ENCODE assay signal across 2 cellular contexts in genomic region chr17:65156185-65156834, GRCh38.
TF ChIP-seq lines count a peak whose summit lies in the region.

No MANE protein-coding gene starts in this region.

TF ChIP-seq in WTC11, 78 proteins besides CTCF, POLR2A, EP300 and RAD21 (continued from another document):
- TF ChIP-seq ZNF138 (CRISPR knock-in tag; conservative IDR thresholded peaks at IDR 0.05) = no peak
- no peak for TF ChIP-seq ATF6 (CRISPR knock-in tag; IDR thresholded peaks at IDR 0.05)
- TF ChIP-seq AR (CRISPR knock-in tag; IDR thresholded peaks at IDR 0.05) = no peak
- TF ChIP-seq E2F5 (CRISPR knock-in tag; IDR thresholded peaks at IDR 0.05) = no peak
- no peak for TF ChIP-seq TCF7 (CRISPR knock-in tag; IDR thresholded peaks at IDR 0.05; ENCODE audit: low read depth)
- TF ChIP-seq NFE2L1 (CRISPR knock-in tag; IDR thresholded peaks at IDR 0.05) = no peak
- TF ChIP-seq ZSCAN18 (CRISPR knock-in tag; IDR thresholded peaks at IDR 0.05) = no peak
- TF ChIP-seq MYBL2 (CRISPR knock-in tag; IDR thresholded peaks at IDR 0.05) = no peak
- TF ChIP-seq ZBTB43 (CRISPR knock-in tag; IDR thresholded peaks at IDR 0.05) = no peak
- no peak for TF ChIP-seq ZNF416 (CRISPR knock-in tag; IDR thresholded peaks at IDR 0.05)
- TF ChIP-seq IRF1 (CRISPR knock-in tag; IDR thresholded peaks at IDR 0.05) = no peak
- TF ChIP-seq ZNF219 (CRISPR knock-in tag; IDR thresholded peaks at IDR 0.05; ENCODE audit: borderline replicate concordance) = no peak
- TF ChIP-seq ELF4 (CRISPR knock-in tag; IDR thresholded peaks at IDR 0.05; ENCODE audit: low read depth) = no peak
- TF ChIP-seq SP1 (CRISPR knock-in tag; conservative IDR thresholded peaks at IDR 0.05) = no peak
- TF ChIP-seq ZNF423 (CRISPR knock-in tag; IDR thresholded peaks at IDR 0.05) = no peak

TF ChIP-seq in SK-N-SH, 30 proteins besides CTCF, POLR2A, EP300 and RAD21 (continued from another document):
- TF ChIP-seq RXRA (IDR thresholded peaks at IDR 0.05; ENCODE audit: borderline replicate concordance, low read depth) (no peak), MXI1 (IDR thresholded peaks at IDR 0.05; ENCODE audit: low read depth, low read length) (no peak), PBX3 (IDR thresholded peaks at IDR 0.05) (no peak), SIN3A (IDR thresholded peaks at IDR 0.05; ENCODE audit: borderline replicate concordance, low read depth, low read length) (no peak), MAX (IDR thresholded peaks at IDR 0.05; ENCODE audit: low read depth) (no peak), JUND (IDR thresholded peaks at IDR 0.05) (no peak), TEAD4 (IDR thresholded peaks at IDR 0.05; ENCODE audit: borderline replicate concordance, insufficient read depth) (no peak), FOSL2 (IDR thresholded peaks at IDR 0.05; ENCODE audit: borderline replicate concordance, low read depth) (no peak), SMC3 (IDR thresholded peaks at IDR 0.05; ENCODE audit: low read depth, low read length) (no peak), FOXM1 (IDR thresholded peaks at IDR 0.05; ENCODE audit: low read depth) (no peak)
